In genomic region chr4:140237616-140238352, GRCh38 we compare ENCODE assay signal across 8 cellular contexts.
A peak's percentile ranks its signal among the peaks of the same experiment; 100 is the strongest.
DNase-seq lines count a peak whose midpoint lies in the region; ATAC-seq, FAIRE-seq and TF ChIP-seq lines count a peak whose summit lies in the region.

No MANE protein-coding gene starts in this region.

- in situ Hi-C loops in gastrocnemius medialis (cut with MboI; ENCODE audit: low sequenced_read_pairs in 4 of 4): loop anchor here in 3 of 4 donors (5.0 to 25.0 kb wide), 3 partner anchors 80 to 225 kb away; partner anchors contain the start of gene MAML3 (in 1 of the 3)

- H3K36me3 Mint-ChIP-seq in astrocyte (ENCODE audit: low read depth, unreplicated experiment): no peaks in the 10 kb centered on the region
- H3K36me3 Mint-ChIP-seq in activated CD4-positive, alpha-beta memory T cell treated with anti-CD3 and anti-CD28 coated beads, Interleukin-2, amount 10 ng/mL, durations not matched to agents 7 days and 5 days (ENCODE audit: low read depth): no peaks in the 10 kb centered on the region
- no peaks in the 10 kb centered on the region for H3K36me3 Mint-ChIP-seq in immature natural killer cell

- peak; percentile 92 for DNase-seq in ELF-1 (ENCODE audit: low read depth, low spot score)
- peak; percentile 57 for DNase-seq in NCI-H2171 (lab: John Stamatoyannopoulos, UW)
- DNase-seq in astrocyte (ENCODE audit: low read depth): peak; percentile 93
- DNase-seq in iPS DF 19.7 (ENCODE audit: low read depth, low spot score): peak; percentile 80
- peak; percentile 53 to 70 for DNase-seq in gastrocnemius medialis
- DNase-seq in activated CD4-positive, alpha-beta memory T cell treated with anti-CD3 and anti-CD28 coated beads, Interleukin-2, amount 10 ng/mL, durations not matched to agents 7 days and 5 days: no peak
- DNase-seq in immature natural killer cell: no peak

- peaks cover 43% of the 10 kb centered on the region for H3K4me1 ChIP-seq in astrocyte (ENCODE audit: insufficient read depth, low read length)
- H3K4me1 ChIP-seq in gastrocnemius medialis: peaks cover 38 to 48% of the 10 kb centered on the region in 2 donors

- CTCF ChIA-PET in activated CD4-positive, alpha-beta memory T cell treated with anti-CD3 and anti-CD28 coated beads, Interleukin-2, amount 10 ng/mL, durations not matched to agents 7 days and 5 days (lab: Charles Lee): no interaction called here

- peak overlapping the region; percentile 10 for H3K4me3 ChIP-seq in astrocyte (ENCODE audit: insufficient read depth, low read depth, low read length)
- H3K4me3 ChIP-seq in gastrocnemius medialis: peak overlapping the region; percentile 25 to 45 (median 39)

- peak; percentile 49 for ATAC-seq in gastrocnemius medialis
- ATAC-seq in HG02870 (IDR thresholded peaks at IDR 0.05; ENCODE audit: unreplicated experiment): no peak

- H3K9me3 ChIP-seq in astrocyte (ENCODE audit: insufficient read depth, low read depth, low read length) (no peaks in the 10 kb centered on the region), gastrocnemius medialis (no peaks in the 10 kb centered on the region)

- H3K27ac Mint-ChIP-seq in astrocyte (ENCODE audit: unreplicated experiment): peak overlapping the region; percentile 83
- H3K27ac Mint-ChIP-seq in activated CD4-positive, alpha-beta memory T cell treated with anti-CD3 and anti-CD28 coated beads, Interleukin-2, amount 10 ng/mL, durations not matched to agents 7 days and 5 days: no peak overlapping the region
- H3K27ac Mint-ChIP-seq in immature natural killer cell: no peak overlapping the region

- H3K27ac ChIP-seq in astrocyte (ENCODE audit: low read depth, low read length): peak overlapping the region; percentile 52
- peak overlapping the region; percentile 84 to 90 (median 88) for H3K27ac ChIP-seq in gastrocnemius medialis

- no peak for TF ChIP-seq CTCF in astrocyte (IDR thresholded peaks at IDR 0.05; ENCODE audit: insufficient read depth, low read depth, low read length)
- no peak for TF ChIP-seq CTCF in gastrocnemius medialis (IDR thresholded peaks at IDR 0.05 in 4 of 5, conservative IDR thresholded peaks at IDR 0.05 in 1 of 5)

- no peaks in the 10 kb centered on the region for H4K20me1 ChIP-seq in astrocyte (ENCODE audit: insufficient read depth, low read length)

- POLR2A ChIA-PET in activated CD4-positive, alpha-beta memory T cell treated with anti-CD3 and anti-CD28 coated beads, Interleukin-2, amount 10 ng/mL, durations not matched to agents 7 days and 5 days (lab: Charles Lee): interaction anchor here (0.9 kb wide), 1 partner anchor 10 kb away, joined by 3 read pairs; no protein-coding TSS in a partner anchor

- no peaks in the 10 kb centered on the region for H3K9me3 Mint-ChIP-seq in astrocyte (ENCODE audit: unreplicated experiment)
- no peaks in the 10 kb centered on the region for H3K9me3 Mint-ChIP-seq in activated CD4-positive, alpha-beta memory T cell treated with anti-CD3 and anti-CD28 coated beads, Interleukin-2, amount 10 ng/mL, durations not matched to agents 7 days and 5 days
- H3K9me3 Mint-ChIP-seq in immature natural killer cell: no peaks in the 10 kb centered on the region

- H3K36me3 ChIP-seq in astrocyte (ENCODE audit: insufficient read depth, low read length) (no peaks in the 10 kb centered on the region), gastrocnemius medialis (no peaks in the 10 kb centered on the region)

- H3K4me2 ChIP-seq in astrocyte (ENCODE audit: low read length): peak overlapping the region; percentile 65

- intact Hi-C loops in gastrocnemius medialis (cut with DNase I; ENCODE audit: low total_unique reads): loop anchor here (1.0 to 5.0 kb wide), 4 partner anchors 15 to 500 kb away; no protein-coding TSS in a partner anchor

- H3K27me3 ChIP-seq in astrocyte (ENCODE audit: insufficient read depth, low read length) (no peaks in the 10 kb centered on the region), gastrocnemius medialis (no peaks in the 10 kb centered on the region)

- H3K79me2 ChIP-seq in astrocyte (ENCODE audit: insufficient read depth, low read length): no peaks in the 10 kb centered on the region

- peak overlapping the region; percentile 60 for H2AFZ ChIP-seq in astrocyte (ENCODE audit: low read depth, low read length)

- H3K4me1 Mint-ChIP-seq in astrocyte (ENCODE audit: low read depth, unreplicated experiment) (peaks cover 34% of the 10 kb centered on the region), immature natural killer cell (peaks cover 8 to 10% of the 10 kb centered on the region in 2 donors)
- H3K4me1 Mint-ChIP-seq in activated CD4-positive, alpha-beta memory T cell treated with anti-CD3 and anti-CD28 coated beads, Interleukin-2, amount 10 ng/mL, durations not matched to agents 7 days and 5 days: peaks cover 32% of the 10 kb centered on the region

- H3K9ac ChIP-seq in astrocyte (ENCODE audit: low read length): peak overlapping the region; percentile 44

- FAIRE-seq in astrocyte (lab: Jason Lieb, UNC): peak; percentile 74

- no peak for TF ChIP-seq POLR2A in gastrocnemius medialis (IDR thresholded peaks at IDR 0.05)

- peak overlapping the region; percentile 70 for H3K4me3 Mint-ChIP-seq in astrocyte (ENCODE audit: unreplicated experiment)
- no peak overlapping the region for H3K4me3 Mint-ChIP-seq in activated CD4-positive, alpha-beta memory T cell treated with anti-CD3 and anti-CD28 coated beads, Interleukin-2, amount 10 ng/mL, durations not matched to agents 7 days and 5 days
- H3K4me3 Mint-ChIP-seq in immature natural killer cell: no peak overlapping the region

- H3K27me3 Mint-ChIP-seq in astrocyte (ENCODE audit: low read depth, unreplicated experiment) (no peaks in the 10 kb centered on the region), immature natural killer cell (ENCODE audit: low read depth in 3 of 3) (peaks cover 0 to 6% (median 4%) of the 10 kb centered on the region in 3 donors)
- H3K27me3 Mint-ChIP-seq in activated CD4-positive, alpha-beta memory T cell treated with anti-CD3 and anti-CD28 coated beads, Interleukin-2, amount 10 ng/mL, durations not matched to agents 7 days and 5 days: peaks cover 11% of the 10 kb centered on the region

Comparison
In these comparisons a context has a peak if more than half of its experiments do, and no peak if none do; other contexts are left out.
1. DNase-seq: peak in ELF-1 (single experiment), NCI-H2171 (single experiment), astrocyte (single experiment), iPS DF 19.7 (single experiment) and gastrocnemius medialis (2 of 2); none in activated CD4-positive, alpha-beta memory T cell treated with anti-CD3 and anti-CD28 coated beads, Interleukin-2, amount 10 ng/mL, durations not matched to agents 7 days and 5 days (single experiment) and immature natural killer cell (0 of 3).